ENCODE assay signal across 29 cellular contexts in the genomic region with DNA sequence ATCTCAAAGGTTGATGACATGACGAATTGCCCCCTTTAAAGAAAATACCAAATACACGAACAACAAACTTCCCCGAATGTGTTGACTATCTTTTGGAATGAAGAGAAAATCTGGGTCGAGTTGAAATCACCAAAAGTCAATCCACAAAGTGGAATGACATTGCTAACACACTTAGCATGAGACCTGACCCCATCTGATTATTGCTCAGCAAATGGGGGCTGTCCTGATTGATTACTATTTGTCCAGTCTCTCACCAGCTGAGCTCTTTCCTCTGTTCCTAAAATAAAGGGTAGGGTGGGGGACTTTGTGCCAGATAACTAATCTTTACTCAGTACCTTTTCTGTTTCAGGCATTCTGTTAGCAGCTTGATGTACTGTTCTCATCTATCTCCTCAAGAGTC.
"Had no signal": no experiment of that assay in that cellular context is flagged by ENCODE, and none has a peak within 500 bp of the region (broad histone marks: within the 10 kb centered on the region; RNA-seq: fewer than 3 reads in every experiment).

No MANE protein-coding gene starts in this region.

- H3K4me3 ChIP-seq: colonic mucosa, esophagus muscularis mucosa, gastrocnemius medialis, heart left ventricle had no signal

- DNase-seq: activated B cell treated with CpG ODN at 0.5 μM for 24 hours; activated CD4-positive, alpha-beta memory T cell treated with anti-CD3 and anti-CD28 coated beads for 36 hours; activated CD4-positive, alpha-beta T cell treated with anti-CD3 and anti-CD28 coated beads for 48 hours; activated CD4-positive, alpha-beta T cell treated with anti-CD3 and anti-CD28 coated beads, Interleukin-2, amount 50 U/mL, for 1 hour; activated CD8-positive, alpha-beta memory T cell treated with anti-CD3 and anti-CD28 coated beads, Interleukin-2, amount 10 ng/mL, durations not matched to agents 7 days and 5 days; activated CD8-positive, alpha-beta memory T cell treated with anti-CD3 and anti-CD28 coated beads, Interleukin-2, amount 50 U/mL, for 4 hours; activated CD8-positive, alpha-beta T cell treated with anti-CD3 and anti-CD28 coated beads, Interleukin-2, amount 10 ng/mL, durations not matched to agents 7 days and 5 days; activated gamma-delta T cell; activated naive CD4-positive, alpha-beta T cell; activated naive CD4-positive, alpha-beta T cell treated with anti-CD3 and anti-CD28 coated beads, Interleukin-2, amount 10 ng/mL, durations not matched to agents 7 days and 5 days; activated naive CD8-positive, alpha-beta T cell treated with anti-CD3 and anti-CD28 coated beads, Interleukin-2, amount 10 ng/mL, durations not matched to agents 7 days and 5 days; activated T-cell treated with anti-CD3 and anti-CD28 coated beads, Interleukin-2, amount 50 U/mL, for 1 hour; activated T-cell treated with anti-CD3 and anti-CD28 coated beads, Interleukin-2, amount 50 U/mL, for 72 hours; brain microvascular endothelial cell; colonic mucosa; effector memory CD4-positive, alpha-beta T cell; erythroblast; foreskin keratinocyte; gastrocnemius medialis; glutamatergic neuron; heart left ventricle; T-helper 1 cell; T-helper 17 cell; T1000; WERI-Rb-1 had no signal

- H3K9me3 ChIP-seq: colonic mucosa, esophagus muscularis mucosa, gastrocnemius medialis had no signal

- H3K27ac ChIP-seq: brain microvascular endothelial cell, colonic mucosa, esophagus muscularis mucosa, foreskin keratinocyte, gastrocnemius medialis, heart left ventricle, WERI-Rb-1 had no signal

- H3K27me3 ChIP-seq: brain microvascular endothelial cell, colonic mucosa, esophagus muscularis mucosa, foreskin keratinocyte, gastrocnemius medialis, heart left ventricle had no signal

- H3K27ac Mint-ChIP-seq: activated B cell treated with CpG ODN at 0.5 μM for 24 hours; activated CD4-positive, alpha-beta memory T cell treated with anti-CD3 and anti-CD28 coated beads for 36 hours; activated CD8-positive, alpha-beta memory T cell treated with anti-CD3 and anti-CD28 coated beads, Interleukin-2, amount 10 ng/mL, durations not matched to agents 7 days and 5 days; activated CD8-positive, alpha-beta T cell treated with anti-CD3 and anti-CD28 coated beads, Interleukin-2, amount 10 ng/mL, durations not matched to agents 7 days and 5 days; activated naive CD4-positive, alpha-beta T cell treated with anti-CD3 and anti-CD28 coated beads, Interleukin-2, amount 10 ng/mL, durations not matched to agents 7 days and 5 days; activated naive CD4-positive, alpha-beta T cell treated with anti-CD3 and anti-CD28 coated beads, Interleukin-2, amount 50 U/mL, for 72 hours; activated naive CD8-positive, alpha-beta T cell treated with anti-CD3 and anti-CD28 coated beads, Interleukin-2, amount 10 ng/mL, durations not matched to agents 7 days and 5 days; activated T-cell treated with anti-CD3 and anti-CD28 coated beads, Interleukin-2, amount 50 U/mL, for 72 hours; T-helper 17 cell; T-helper 2 cell treated with Interferon-gamma antibody and Interleukin-4, amounts not matched to agents 5 μg/mL and 100 μg/mL, for 36 hours had no signal

- H3K9me3 Mint-ChIP-seq: activated B cell treated with CpG ODN at 0.5 μM for 24 hours; activated CD4-positive, alpha-beta memory T cell treated with anti-CD3 and anti-CD28 coated beads for 36 hours; activated naive CD4-positive, alpha-beta T cell treated with anti-CD3 and anti-CD28 coated beads, Interleukin-2, amount 10 ng/mL, durations not matched to agents 7 days and 5 days; activated naive CD4-positive, alpha-beta T cell treated with anti-CD3 and anti-CD28 coated beads, Interleukin-2, amount 50 U/mL, for 72 hours; activated naive CD8-positive, alpha-beta T cell treated with anti-CD3 and anti-CD28 coated beads, Interleukin-2, amount 10 ng/mL, durations not matched to agents 7 days and 5 days; T-helper 2 cell treated with Interferon-gamma antibody and Interleukin-4, amounts not matched to agents 5 μg/mL and 100 μg/mL, for 36 hours had no signal

- H3K4me1 ChIP-seq: colonic mucosa, esophagus muscularis mucosa, foreskin keratinocyte, gastrocnemius medialis, heart left ventricle had no signal

- H3K36me3 Mint-ChIP-seq: activated CD4-positive, alpha-beta memory T cell treated with anti-CD3 and anti-CD28 coated beads for 36 hours; activated CD8-positive, alpha-beta memory T cell treated with anti-CD3 and anti-CD28 coated beads, Interleukin-2, amount 10 ng/mL, durations not matched to agents 7 days and 5 days; activated naive CD4-positive, alpha-beta T cell treated with anti-CD3 and anti-CD28 coated beads, Interleukin-2, amount 10 ng/mL, durations not matched to agents 7 days and 5 days; activated naive CD4-positive, alpha-beta T cell treated with anti-CD3 and anti-CD28 coated beads, Interleukin-2, amount 50 U/mL, for 72 hours; activated naive CD8-positive, alpha-beta T cell treated with anti-CD3 and anti-CD28 coated beads, Interleukin-2, amount 10 ng/mL, durations not matched to agents 7 days and 5 days had no signal

- H3K4me3 Mint-ChIP-seq: activated B cell treated with CpG ODN at 0.5 μM for 24 hours; activated CD4-positive, alpha-beta memory T cell treated with anti-CD3 and anti-CD28 coated beads for 36 hours; activated CD8-positive, alpha-beta memory T cell treated with anti-CD3 and anti-CD28 coated beads, Interleukin-2, amount 10 ng/mL, durations not matched to agents 7 days and 5 days; activated CD8-positive, alpha-beta T cell treated with anti-CD3 and anti-CD28 coated beads, Interleukin-2, amount 10 ng/mL, durations not matched to agents 7 days and 5 days; activated naive CD4-positive, alpha-beta T cell treated with anti-CD3 and anti-CD28 coated beads, Interleukin-2, amount 10 ng/mL, durations not matched to agents 7 days and 5 days; activated naive CD8-positive, alpha-beta T cell treated with anti-CD3 and anti-CD28 coated beads, Interleukin-2, amount 10 ng/mL, durations not matched to agents 7 days and 5 days; activated T-cell treated with anti-CD3 and anti-CD28 coated beads, Interleukin-2, amount 50 U/mL, for 72 hours; T-helper 17 cell; T-helper 2 cell treated with Interferon-gamma antibody and Interleukin-4, amounts not matched to agents 5 μg/mL and 100 μg/mL, for 36 hours had no signal

- ATAC-seq: activated CD4-positive, CD25-positive, alpha-beta regulatory T cell treated with anti-CD3 and anti-CD28 coated beads, Interleukin-2, amount 50 U/mL, for 24 hours; activated CD8-positive, alpha-beta memory T cell treated with anti-CD3 and anti-CD28 coated beads, Interleukin-2, amount 10 ng/mL, durations not matched to agents 7 days and 5 days; activated CD8-positive, alpha-beta T cell treated with anti-CD3 and anti-CD28 coated beads, Interleukin-2, amount 10 ng/mL, durations not matched to agents 7 days and 5 days; activated naive CD4-positive, alpha-beta T cell treated with anti-CD3 and anti-CD28 coated beads, Interleukin-2, amount 50 U/mL, for 72 hours; activated T-cell treated with anti-CD3 and anti-CD28 coated beads, Interleukin-2, amount 50 U/mL, for 72 hours; foreskin keratinocyte; gastrocnemius medialis; heart left ventricle; T-helper 17 cell had no signal

- H3K4me1 Mint-ChIP-seq: activated B cell treated with CpG ODN at 0.5 μM for 24 hours had no signal

- H3K36me3 ChIP-seq: brain microvascular endothelial cell, colonic mucosa, esophagus muscularis mucosa, gastrocnemius medialis, heart left ventricle, WERI-Rb-1 had no signal

- H3K27me3 Mint-ChIP-seq: activated B cell treated with CpG ODN at 0.5 μM for 24 hours had no signal
